ENCODE assay signal across 9 cellular contexts in genomic region chr13:96090240-96091101, GRCh38. TPM values are rescaled to one million over a fixed set of nuclear protein-coding genes. Genes with fewer than 3 reads are reported as not detected.
A peak's percentile ranks its signal among the peaks of the same experiment; 100 is the strongest.
DNase-seq lines count a peak whose midpoint lies in the region; ATAC-seq and TF ChIP-seq lines count a peak whose summit lies in the region.
"Had no signal": no experiment of that assay in that cellular context is flagged by ENCODE, and none has a peak within 500 bp of the region (broad histone marks: within the 10 kb centered on the region; RNA-seq: fewer than 3 reads in every experiment).

No MANE protein-coding gene starts in this region.

- H3K18ac ChIP-seq in mesendoderm (ENCODE audit: low read length) = no peak overlapping the region

- H3K79me1 ChIP-seq in mesendoderm (ENCODE audit: low read length) = no peaks in the 10 kb centered on the region

- H3K4me1 Mint-ChIP-seq in CD4-positive, alpha-beta T cell (ENCODE audit: low read depth) = peaks cover 5% of the 10 kb centered on the region
- H3K4me1 Mint-ChIP-seq: central memory CD8-positive, alpha-beta T cell had no signal

- intact Hi-C loops in CD4-positive, alpha-beta T cell (cut with DNase I, micrococcal nuclease) = no loop called here

- no peak overlapping the region for H4K8ac ChIP-seq in mesendoderm (ENCODE audit: low read depth, low read length)

- no peak overlapping the region for H4K5ac ChIP-seq in mesendoderm (ENCODE audit: low read length)

- H3K9ac ChIP-seq in mesendoderm (ENCODE audit: low read length) = peak overlapping the region; percentile 35

- H3K9me3 Mint-ChIP-seq in CD4-positive, alpha-beta T cell = no peaks in the 10 kb centered on the region

- no peak overlapping the region for H2BK120ac ChIP-seq in mesendoderm (ENCODE audit: low read depth, low read length)

- H3K9me3 ChIP-seq in BE2C (no peaks in the 10 kb centered on the region), MG63 (no peaks in the 10 kb centered on the region), ectodermal cell (ENCODE audit: control insufficient read depth, low read length) (no peaks in the 10 kb centered on the region)
- H3K9me3 ChIP-seq in CD4-positive, alpha-beta T cell (ENCODE audit: control insufficient read depth, low read length) = no peaks in the 10 kb centered on the region

- no peak overlapping the region for H3K23ac ChIP-seq in mesendoderm (ENCODE audit: low read length)

- no peak overlapping the region for H3K4ac ChIP-seq in mesendoderm (ENCODE audit: low read depth, low read length)

- 0% methylated on average over 133 of the region's 133 CpGs for WGBS in ectodermal cell, 2 experiments
- WGBS in mesendoderm (ENCODE audit: extremely low coverage, insufficient coverage, low lambda C conversion rate) = no CpG with 5 or more reads among the region's 133 CpGs

- H3K27me3 ChIP-seq in BE2C = peaks cover 5% of the 10 kb centered on the region; the same call in 1 of the 2 replicates
- H3K27me3 ChIP-seq in MG63 = peaks cover 68% of the 10 kb centered on the region
- peaks cover 80% of the 10 kb centered on the region for H3K27me3 ChIP-seq in ectodermal cell (ENCODE audit: control insufficient read depth, insufficient read depth, low read length, poor library complexity, severe bottlenecking)
- peaks cover 13% of the 10 kb centered on the region for H3K27me3 ChIP-seq in mesendoderm (ENCODE audit: insufficient read depth, low read length, poor library complexity)
- peaks cover 55% of the 10 kb centered on the region for H3K27me3 ChIP-seq in CD4-positive, alpha-beta T cell (ENCODE audit: control insufficient read depth, insufficient read depth, low read length)

- H2BK15ac ChIP-seq in mesendoderm (replicated peaks; ENCODE audit: low read depth) = no peak overlapping the region

- ATAC-seq in GM19397 (IDR thresholded peaks at IDR 0.05; ENCODE audit: unreplicated experiment) (peak; percentile 47), GM18873 (IDR thresholded peaks at IDR 0.05; ENCODE audit: low FRiP score, unreplicated experiment) (no peak)
- ATAC-seq in CD4-positive, alpha-beta T cell (ENCODE audit: poor library complexity) = no peak

- peaks cover 79% of the 10 kb centered on the region for H3K27me3 Mint-ChIP-seq in CD4-positive, alpha-beta T cell

- TF ChIP-seq CTCF in BE2C (IDR thresholded peaks at IDR 0.05; ENCODE audit: low read depth, low read length) = no peak
- TF ChIP-seq CTCF in CD4-positive, alpha-beta T cell (IDR thresholded peaks at IDR 0.05) = no peak

- no peak overlapping the region for H3K27ac ChIP-seq in ectodermal cell (ENCODE audit: insufficient read depth, low read depth, low read length, poor library complexity, severe bottlenecking)
- no peak overlapping the region for H3K27ac ChIP-seq in mesendoderm (ENCODE audit: low read depth, low read length)
- H3K27ac ChIP-seq in CD4-positive, alpha-beta T cell (ENCODE audit: low read depth, low read length) = no peak overlapping the region

- CTCF ChIA-PET in CD4-positive, alpha-beta T cell (lab: Charles Lee) = no interaction called here

- H3K27ac Mint-ChIP-seq in CD4-positive, alpha-beta T cell = no peak overlapping the region

- no peak overlapping the region for H2AK5ac ChIP-seq in mesendoderm (ENCODE audit: low read length)

- H3K79me2 ChIP-seq in mesendoderm (ENCODE audit: control insufficient read depth, insufficient read depth, low read length) = no peaks in the 10 kb centered on the region

- H3K56ac ChIP-seq in mesendoderm (ENCODE audit: low read length) = peak overlapping the region; percentile 53

- H3K4me1 ChIP-seq in BE2C (peaks cover 7% of the 10 kb centered on the region), ectodermal cell (ENCODE audit: control insufficient read depth, insufficient read depth, low read length) (peaks cover 9% of the 10 kb centered on the region), mesendoderm (ENCODE audit: control insufficient read depth, low read depth, low read length) (no peaks in the 10 kb centered on the region)

- H3K36me3 Mint-ChIP-seq in CD4-positive, alpha-beta T cell (ENCODE audit: low read depth) = no peaks in the 10 kb centered on the region

- H3K36me3 ChIP-seq in BE2C (no peaks in the 10 kb centered on the region), MG63 (no peaks in the 10 kb centered on the region), ectodermal cell (ENCODE audit: control insufficient read depth, insufficient read depth, low read length) (no peaks in the 10 kb centered on the region), mesendoderm (ENCODE audit: control insufficient read depth, insufficient read depth, low read length) (no peaks in the 10 kb centered on the region)

- DNase-seq in BE2C (peak; percentile 57), MG63 (peak; percentile 40), mesendoderm (peak; percentile 28), NCI-H774 (lab: John Stamatoyannopoulos, UW) (no peak)
- no peak for DNase-seq in CD4-positive, alpha-beta T cell

- H3K4me3 Mint-ChIP-seq in CD4-positive, alpha-beta T cell = no peak overlapping the region
- H3K4me3 Mint-ChIP-seq: central memory CD8-positive, alpha-beta T cell had no signal

- peak overlapping the region; percentile 72 for H3K4me3 ChIP-seq in BE2C (ENCODE audit: low read depth, low read length)
- peak overlapping the region; percentile 42 for H3K4me3 ChIP-seq in MG63
- H3K4me3 ChIP-seq in ectodermal cell (ENCODE audit: insufficient read depth, low read depth, low read length) = peak overlapping the region; percentile 49
- H3K4me3 ChIP-seq in mesendoderm (ENCODE audit: low read length) = peak overlapping the region; percentile 22

- no peak overlapping the region for H2BK5ac ChIP-seq in mesendoderm (ENCODE audit: low read length)

- peak overlapping the region; percentile 66 for H3K4me2 ChIP-seq in mesendoderm (ENCODE audit: low read length)

- POLR2A ChIA-PET in CD4-positive, alpha-beta T cell (lab: Charles Lee) = no interaction called here

RNA-seq across cellular contexts. Expression of gene HS6ST3, which starts 0.6 kb away (rescaled TPM):
- 10.3 TPM for polyA plus RNA-seq in BE2C (2012; ENCODE audit: insufficient read depth, insufficient read length, low read depth)
- 0.02 TPM in 1 of 2 replicates, not detected in the other for total RNA-seq in MG63 (2014; rRNA removed; shearing (Covaris generic); ENCODE audit: low replicate concordance)
- 0.07 TPM for polyA plus RNA-seq in ectodermal cell (2013, experiment 1 of 4)
- polyA plus RNA-seq in ectodermal cell (2013, experiment 2 of 4) = 0.14 TPM
- polyA plus RNA-seq in ectodermal cell (2013, experiment 3 of 4) = 0.05 TPM
- 0.16 TPM for polyA plus RNA-seq in ectodermal cell (2013, experiment 4 of 4)
- polyA plus RNA-seq in mesendoderm (2013, experiment 1 of 2) = 0.31 TPM
- polyA plus RNA-seq in mesendoderm (2013, experiment 2 of 2) = 0.28 TPM
- total RNA-seq in CD4-positive, alpha-beta T cell = not detected

RNA-seq across cellular contexts. Expression of gene UGGT2, which starts 37.3 kb away (rescaled TPM):
- polyA plus RNA-seq in BE2C (2012; ENCODE audit: insufficient read depth, insufficient read length, low read depth) = 4.5 TPM
- 8.8 and 21.2 TPM in 2 replicates for total RNA-seq in MG63 (2014; rRNA removed; shearing (Covaris generic); ENCODE audit: low replicate concordance)
- polyA plus RNA-seq in ectodermal cell (2013, experiment 1 of 4) = 45.5 TPM
- polyA plus RNA-seq in ectodermal cell (2013, experiment 2 of 4) = 41.0 TPM
- polyA plus RNA-seq in ectodermal cell (2013, experiment 3 of 4) = 30.7 TPM
- polyA plus RNA-seq in ectodermal cell (2013, experiment 4 of 4) = 38.0 TPM
- 10.8 TPM for polyA plus RNA-seq in mesendoderm (2013, experiment 1 of 2)
- polyA plus RNA-seq in mesendoderm (2013, experiment 2 of 2) = 11.1 TPM
- under 1 TPM in 1 of 2 experiments, not detected in 1; 0.38 TPM for total RNA-seq in CD4-positive, alpha-beta T cell

Comparison
In these comparisons a context has a peak if more than half of its experiments do, and no peak if none do; other contexts are left out.
1. DNase-seq: peak in BE2C (single experiment), MG63 (single experiment) and mesendoderm (single experiment); none in CD4-positive, alpha-beta T cell (0 of 10) and NCI-H774 (single experiment).
2. H3K4me3 ChIP-seq: peak in every context shown above with its lines; median percentile 72 in BE2C; 49 in ectodermal cell; 42 in MG63; 22 in mesendoderm.